In the genomic region with DNA sequence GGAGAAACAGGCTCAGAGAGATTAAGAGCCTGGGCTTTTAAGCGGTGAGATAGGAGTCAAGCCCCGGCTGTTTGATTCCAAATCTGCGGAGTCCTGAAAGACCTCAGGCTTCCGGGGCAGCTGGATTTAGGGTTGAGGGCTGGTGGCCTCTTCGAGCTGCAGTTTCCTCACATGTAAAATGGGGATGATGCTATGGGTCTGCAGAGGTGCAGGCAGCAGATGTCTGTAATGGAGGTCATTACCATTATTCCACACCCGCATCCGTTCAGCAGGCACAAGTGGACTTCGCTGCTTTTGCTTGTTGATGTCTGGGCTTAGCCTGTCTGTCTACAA, we compare ENCODE assay signal across 23 cellular contexts.
A peak's percentile ranks its signal among the peaks of the same experiment; 100 is the strongest.
DNase-seq lines count a peak whose midpoint lies in the region; ATAC-seq and TF ChIP-seq lines count a peak whose summit lies in the region.
"Had no signal": no experiment of that assay in that cellular context is flagged by ENCODE, and none has a peak within 500 bp of the region (broad histone marks: within the 10 kb centered on the region; RNA-seq: fewer than 3 reads in every experiment).

No MANE protein-coding gene starts in this region.

- ATAC-seq in HG02973 (IDR thresholded peaks at IDR 0.05; ENCODE audit: unreplicated experiment) (no peak), GM18511 (IDR thresholded peaks at IDR 0.05; ENCODE audit: unreplicated experiment) (no peak)
- ATAC-seq: naive thymus-derived CD8-positive, alpha-beta T cell; Panc1; T-cell had no signal

- peak overlapping the region; percentile 55 for H3K4me2 ChIP-seq in BLaER1
- H3K4me2 ChIP-seq in BLaER1 treated with 17β-estradiol and CSF1 and Interleukin-3, amounts not matched to agents 10 nM and 100 nM, result peak overlapping the region in 9 of 11 experiments; percentile 28 to 71 (median 46); a peak in 14 of 22 replicates

- peaks cover 63% of the 10 kb centered on the region for H3K4me1 ChIP-seq in BLaER1
- peaks cover 30 to 69% (median 50%) of the 10 kb centered on the region in 10 experiments for H3K4me1 ChIP-seq in BLaER1 treated with 17β-estradiol and CSF1 and Interleukin-3, amounts not matched to agents 10 nM and 100 nM
- H3K4me1 ChIP-seq: upper lobe of left lung had no signal

- DNase-seq in choroid plexus epithelial cell (ENCODE audit: low read depth) (peak; percentile 5), osteocyte (ENCODE audit: extremely low spot score, unreplicated experiment) (peak; percentile 62), CD1c-positive myeloid dendritic cell (ENCODE audit: extremely low spot score) (no peak)
- DNase-seq: activated CD4-positive, alpha-beta T cell treated with anti-CD3 and anti-CD28 coated beads, Interleukin-2, amount 50 U/mL, for 4 hours; activated CD4-positive, CD25-positive, alpha-beta regulatory T cell; CD4-positive, CD25-positive, alpha-beta regulatory T cell; central memory CD4-positive, alpha-beta T cell; IMR-90; naive thymus-derived CD8-positive, alpha-beta T cell; NCI-H187; NCI-H2171 treated with DMSO at 0.1 percent for 48 hours; NCI-H510A treated with DMSO at 0.1 percent for 48 hours; NK-92 treated with Interleukin-12 subunit alpha and Interleukin-12 subunit beta, amount 100 ng/mL, for 24 hours; T-cell; upper lobe of left lung had no signal

- H3K36me3 Mint-ChIP-seq in osteocyte (ENCODE audit: unreplicated experiment), result no peaks in the 10 kb centered on the region
- H3K36me3 Mint-ChIP-seq: activated naive CD4-positive, alpha-beta T cell treated with anti-CD3 and anti-CD28 coated beads, Interleukin-2, amount 50 U/mL, for 24 hours; CD4-positive, CD25-positive, alpha-beta regulatory T cell; T-cell had no signal

- no peak overlapping the region for H3K27ac Mint-ChIP-seq in osteocyte (ENCODE audit: unreplicated experiment)
- H3K27ac Mint-ChIP-seq: activated naive CD4-positive, alpha-beta T cell treated with anti-CD3 and anti-CD28 coated beads, Interleukin-2, amount 50 U/mL, for 24 hours; activated T-helper 1 cell treated with anti-CD3 and anti-CD28 coated beads, Interleukin-12 subunit alpha, Interleukin-12 subunit beta, Interleukin-2, Interleukin-4 antibody, amounts not matched to agents 30 ng/mL and 10 ng/mL and 1 ng/mL, durations not matched to agents 14 hours and 24 hours and 36 hours; naive thymus-derived CD8-positive, alpha-beta T cell; T-cell had no signal

- H3K27me3 Mint-ChIP-seq in osteocyte (ENCODE audit: unreplicated experiment), result no peaks in the 10 kb centered on the region
- H3K27me3 Mint-ChIP-seq: CD4-positive, CD25-positive, alpha-beta regulatory T cell had no signal

- no peaks in the 10 kb centered on the region for H3K27me3 ChIP-seq in BLaER1
- H3K27me3 ChIP-seq in BLaER1 treated with 17β-estradiol and CSF1 and Interleukin-3, amounts not matched to agents 10 nM and 100 nM, result no peaks in the 10 kb centered on the region
- H3K27me3 ChIP-seq: spleen had no signal

- peaks cover 25% of the 10 kb centered on the region; the same call in 1 of the 2 replicates for H3K36me3 ChIP-seq in BLaER1
- H3K36me3 ChIP-seq in BLaER1 treated with 17β-estradiol and CSF1 and Interleukin-3, amounts not matched to agents 10 nM and 100 nM, result peaks cover 0 to 9% (median 0%) of the 10 kb centered on the region in 11 experiments; a peak in 3 of 22 replicates
- H3K36me3 ChIP-seq: spleen, upper lobe of left lung had no signal

- peaks cover 12% of the 10 kb centered on the region; the same call in 1 of the 2 replicates for H3K9me3 ChIP-seq in BLaER1
- H3K9me3 ChIP-seq in BLaER1 treated with 17β-estradiol and CSF1 and Interleukin-3, amounts not matched to agents 10 nM and 100 nM (replicated peaks in 1 of 11), result peaks cover 0 to 18% (median 11%) of the 10 kb centered on the region in 11 experiments; a peak in 13 of 22 replicates

- no peak overlapping the region for H3K27ac ChIP-seq in BLaER1
- H3K27ac ChIP-seq in BLaER1 treated with 17β-estradiol and CSF1 and Interleukin-3, amounts not matched to agents 10 nM and 100 nM, result no peak overlapping the region
- H3K27ac ChIP-seq: upper lobe of left lung had no signal

- H4K20me1 ChIP-seq in BLaER1, result peaks cover 7% of the 10 kb centered on the region; the same call in 1 of the 2 replicates
- peaks cover 0 to 7% (median 0%) of the 10 kb centered on the region in 11 experiments; a peak in 2 of 22 replicates for H4K20me1 ChIP-seq in BLaER1 treated with 17β-estradiol and CSF1 and Interleukin-3, amounts not matched to agents 10 nM and 100 nM

- no peak overlapping the region for H3K9ac ChIP-seq in BLaER1
- H3K9ac ChIP-seq in BLaER1 treated with 17β-estradiol and CSF1 and Interleukin-3, amounts not matched to agents 10 nM and 100 nM, result no peak overlapping the region

- H3K4me3 ChIP-seq in BLaER1 (no peak overlapping the region), choroid plexus epithelial cell (ENCODE audit: low read depth, low read length) (no peak overlapping the region)
- no peak overlapping the region for H3K4me3 ChIP-seq in BLaER1 treated with 17β-estradiol and CSF1 and Interleukin-3, amounts not matched to agents 10 nM and 100 nM
- H3K4me3 ChIP-seq: spleen, upper lobe of left lung had no signal

- peaks cover 4% of the 10 kb centered on the region for H3K4me1 Mint-ChIP-seq in osteocyte (ENCODE audit: unreplicated experiment)
- H3K4me1 Mint-ChIP-seq: activated naive CD4-positive, alpha-beta T cell treated with anti-CD3 and anti-CD28 coated beads, Interleukin-2, amount 50 U/mL, for 24 hours; CD4-positive, CD25-positive, alpha-beta regulatory T cell; T-cell had no signal

- H3K9me3 Mint-ChIP-seq in osteocyte (ENCODE audit: unreplicated experiment), result no peaks in the 10 kb centered on the region
- H3K9me3 Mint-ChIP-seq: activated naive CD4-positive, alpha-beta T cell treated with anti-CD3 and anti-CD28 coated beads, Interleukin-2, amount 50 U/mL, for 24 hours; activated T-helper 1 cell treated with anti-CD3 and anti-CD28 coated beads, Interleukin-12 subunit alpha, Interleukin-12 subunit beta, Interleukin-2, Interleukin-4 antibody, amounts not matched to agents 30 ng/mL and 10 ng/mL and 1 ng/mL, durations not matched to agents 14 hours and 24 hours and 36 hours; T-cell had no signal

- TF ChIP-seq CTCF in choroid plexus epithelial cell (conservative IDR thresholded peaks at IDR 0.05; ENCODE audit: low read depth, low read length) (no peak), osteocyte (IDR thresholded peaks at IDR 0.05) (no peak)

- H3K4me3 Mint-ChIP-seq in osteocyte (ENCODE audit: unreplicated experiment), result no peak overlapping the region
- H3K4me3 Mint-ChIP-seq: activated naive CD4-positive, alpha-beta T cell treated with anti-CD3 and anti-CD28 coated beads, Interleukin-2, amount 50 U/mL, for 24 hours; activated T-helper 1 cell treated with anti-CD3 and anti-CD28 coated beads, Interleukin-12 subunit alpha, Interleukin-12 subunit beta, Interleukin-2, Interleukin-4 antibody, amounts not matched to agents 30 ng/mL and 10 ng/mL and 1 ng/mL, durations not matched to agents 14 hours and 24 hours and 36 hours; CD4-positive, CD25-positive, alpha-beta regulatory T cell; naive thymus-derived CD8-positive, alpha-beta T cell; T-cell had no signal
